ENCODE assay signal across 9 cellular contexts in genomic region chr16:1923299-1924034, GRCh38. TPM values are rescaled to one million over a fixed set of nuclear protein-coding genes. Genes with fewer than 3 reads are reported as not detected.
DNase-seq lines count a peak whose midpoint lies in the region; FAIRE-seq and TF ChIP-seq lines count a peak whose summit lies in the region.
"Had no signal": no experiment of that assay in that cellular context is flagged by ENCODE, and none has a peak within 500 bp of the region (broad histone marks: within the 10 kb centered on the region; RNA-seq: fewer than 3 reads in every experiment).

No MANE protein-coding gene starts in this region.

- H3K27ac ChIP-seq in small intestine (ENCODE audit: low read depth in 1 of 2, low read length in 1 of 2): no peak overlapping the region
- H3K27ac ChIP-seq: psoas muscle had no signal

- H3K27me3 ChIP-seq in small intestine (ENCODE audit: control insufficient read depth in 2 of 2, insufficient read depth in 2 of 2, low read length in 2 of 2): peaks cover 0 to 22% of the 10 kb centered on the region in 2 donors

- H3K36me3 Mint-ChIP-seq in activated CD4-positive, alpha-beta T cell treated with anti-CD3 and anti-CD28 coated beads, Interleukin-2, amount 10 ng/mL, durations not matched to agents 24 days and 14 days (ENCODE audit: low read depth): no peaks in the 10 kb centered on the region

- H3K27me3 Mint-ChIP-seq in activated CD4-positive, alpha-beta T cell treated with anti-CD3 and anti-CD28 coated beads, Interleukin-2, amount 10 ng/mL, durations not matched to agents 24 days and 14 days: peaks cover 47% of the 10 kb centered on the region

- H3K9me3 ChIP-seq in small intestine (ENCODE audit: control insufficient read depth, low read depth): no peaks in the 10 kb centered on the region
- H3K9me3 ChIP-seq: psoas muscle had no signal

- no peaks in the 10 kb centered on the region for H3K4me1 ChIP-seq in small intestine (ENCODE audit: control insufficient read depth in 2 of 2, insufficient read depth in 1 of 2, low read depth in 1 of 2, low read length in 1 of 2)
- H3K4me1 ChIP-seq: psoas muscle had no signal

- peak; percentile 71 for DNase-seq in NCI-H2227 (lab: John Stamatoyannopoulos, UW; ENCODE audit: unreplicated experiment)
- DNase-seq in NCI-H2227 treated with DMSO at 0.1 percent for 48 hours (lab: John Stamatoyannopoulos, UW): no peak
- peak; percentile 74 for DNase-seq in NCI-H82 treated with DMSO at 0.1 percent for 48 hours (lab: John Stamatoyannopoulos, UW; ENCODE audit: unreplicated experiment)
- DNase-seq in fibroblast of peridontal ligament (ENCODE audit: extremely low read depth): peak; percentile 13
- DNase-seq in small intestine: peak; percentile 61
- DNase-seq in stimulated activated CD4-positive, alpha-beta T cell treated with anti-CD3 and anti-CD28 coated beads, Interleukin-4, amount 100 ng/mL, for 24 hours: no peak
- no peak for DNase-seq in GM20000 (ENCODE audit: low spot score)
- DNase-seq in activated CD4-positive, alpha-beta T cell treated with anti-CD3 and anti-CD28 coated beads, Interleukin-2, amount 10 ng/mL, durations not matched to agents 24 days and 14 days: no peak
- DNase-seq: psoas muscle had no signal

- H3K4me1 Mint-ChIP-seq in activated CD4-positive, alpha-beta T cell treated with anti-CD3 and anti-CD28 coated beads, Interleukin-2, amount 10 ng/mL, durations not matched to agents 24 days and 14 days: peaks cover 7% of the 10 kb centered on the region

- no peak overlapping the region for H3K4me3 Mint-ChIP-seq in activated CD4-positive, alpha-beta T cell treated with anti-CD3 and anti-CD28 coated beads, Interleukin-2, amount 10 ng/mL, durations not matched to agents 24 days and 14 days

- 12 to 14% (median 12%) methylated on average over 18 to 24 of the region's 24 CpGs for WGBS in small intestine, 3 donors

- H3K27ac Mint-ChIP-seq in activated CD4-positive, alpha-beta T cell treated with anti-CD3 and anti-CD28 coated beads, Interleukin-2, amount 10 ng/mL, durations not matched to agents 24 days and 14 days: no peak overlapping the region

- no peaks in the 10 kb centered on the region for H3K9me3 Mint-ChIP-seq in activated CD4-positive, alpha-beta T cell treated with anti-CD3 and anti-CD28 coated beads, Interleukin-2, amount 10 ng/mL, durations not matched to agents 24 days and 14 days

- intact Hi-C loops in activated CD4-positive, alpha-beta T cell treated with anti-CD3 and anti-CD28 coated beads, Interleukin-2, amount 10 ng/mL, durations not matched to agents 24 days and 14 days (cut with micrococcal nuclease): no loop called here

- no peaks in the 10 kb centered on the region for H3K36me3 ChIP-seq in small intestine (ENCODE audit: control insufficient read depth in 2 of 2, insufficient read depth in 2 of 2, low read length in 2 of 2)

- no peak for TF ChIP-seq CTCF in GM20000 (IDR thresholded peaks at IDR 0.05; ENCODE audit: extremely low read depth, missing control alignments)

- no peak for FAIRE-seq in small intestine (lab: Jason Lieb, UNC)

- H3K4me3 ChIP-seq in small intestine (ENCODE audit: low read depth in 1 of 2, low read length in 2 of 2): no peak overlapping the region
- H3K4me3 ChIP-seq: psoas muscle had no signal

RNA-seq across cellular contexts. Expression of gene HS3ST6, which starts 5.3 kb away (rescaled TPM):
- under 1 TPM in 1 of 3 donors, not detected in 2; 0.04 TPM for polyA plus RNA-seq in small intestine
- total RNA-seq in activated CD4-positive, alpha-beta T cell treated with anti-CD3 and anti-CD28 coated beads, Interleukin-2, amount 10 ng/mL, durations not matched to agents 24 days and 14 days: not detected in 2 replicates
- total RNA-seq: psoas muscle had no signal
- polyA plus RNA-seq: psoas muscle had no signal

RNA-seq across cellular contexts. Expression of gene MSRB1, which starts 19.5 kb away (rescaled TPM):
- 100 to 1,000 TPM in 1 of 3 donors, 10 to 100 TPM in 2; 50.6 to 105 (median 59.2) TPM for polyA plus RNA-seq in small intestine
- 22.8 and 23.0 TPM in 2 replicates for total RNA-seq in activated CD4-positive, alpha-beta T cell treated with anti-CD3 and anti-CD28 coated beads, Interleukin-2, amount 10 ng/mL, durations not matched to agents 24 days and 14 days

RNA-seq across cellular contexts. Expression of gene RPL3L, which starts 31.0 kb away (rescaled TPM):
- polyA plus RNA-seq in small intestine: 1 to 10 TPM in 1 of 3 donors, under 1 TPM in 1, not detected in 1; 0.67 to 1.1 TPM
- 1.0 TPM in 1 of 2 replicates, not detected in the other for total RNA-seq in activated CD4-positive, alpha-beta T cell treated with anti-CD3 and anti-CD28 coated beads, Interleukin-2, amount 10 ng/mL, durations not matched to agents 24 days and 14 days

RNA-seq across cellular contexts. Expression of gene NDUFB10, which starts 35.9 kb away (rescaled TPM):
- polyA plus RNA-seq in small intestine: 100 to 1,000 TPM; 329 to 544 (median 423) TPM
- 136 and 141 TPM in 2 replicates for total RNA-seq in activated CD4-positive, alpha-beta T cell treated with anti-CD3 and anti-CD28 coated beads, Interleukin-2, amount 10 ng/mL, durations not matched to agents 24 days and 14 days

RNA-seq across cellular contexts. Expression of gene RPS2, which starts 41.2 kb away (rescaled TPM):
- polyA plus RNA-seq in small intestine: 1,000 to 10,000 TPM; 1,075 to 4,112 (median 2,213) TPM
- total RNA-seq in activated CD4-positive, alpha-beta T cell treated with anti-CD3 and anti-CD28 coated beads, Interleukin-2, amount 10 ng/mL, durations not matched to agents 24 days and 14 days: 3,359 and 3,401 TPM in 2 replicates

Comparison
In these comparisons a context has a peak if more than half of its experiments do, and no peak if none do; other contexts are left out.
1. DNase-seq: peak in NCI-H2227 (single experiment), NCI-H82 treated with DMSO at 0.1 percent for 48 hours (single experiment), fibroblast of peridontal ligament (single experiment) and small intestine (single experiment); none in NCI-H2227 treated with DMSO at 0.1 percent for 48 hours (single experiment), stimulated activated CD4-positive, alpha-beta T cell treated with anti-CD3 and anti-CD28 coated beads, Interleukin-4, amount 100 ng/mL, for 24 hours (single experiment), GM20000 (single experiment) and activated CD4-positive, alpha-beta T cell treated with anti-CD3 and anti-CD28 coated beads, Interleukin-2, amount 10 ng/mL, durations not matched to agents 24 days and 14 days (single experiment).